In genomic region chr14:105889666-105890473, GRCh38 we compare ENCODE assay signal across 15 cellular contexts.
DNase-seq lines count a peak whose midpoint lies in the region; ATAC-seq and TF ChIP-seq lines count a peak whose summit lies in the region.
"Had no signal": no experiment of that assay in that cellular context is flagged by ENCODE, and none has a peak within 500 bp of the region (broad histone marks: within the 10 kb centered on the region; RNA-seq: fewer than 3 reads in every experiment).

No MANE protein-coding gene starts in this region.

- POLR2A ChIA-PET in activated CD4-positive, alpha-beta T cell treated with anti-CD3 and anti-CD28 coated beads for 36 hours (lab: Charles Lee), result no interaction called here
- POLR2A ChIA-PET in T-cell (lab: Charles Lee), result no interaction called here

- no peak overlapping the region for H3K27ac Mint-ChIP-seq in activated CD4-positive, alpha-beta T cell treated with anti-CD3 and anti-CD28 coated beads for 36 hours
- no peak overlapping the region for H3K27ac Mint-ChIP-seq in T-cell
- H3K27ac Mint-ChIP-seq: activated CD4-positive, alpha-beta memory T cell treated with anti-CD3 and anti-CD28 coated beads, Interleukin-2, amount 10 ng/mL, durations not matched to agents 7 days and 5 days; nephron had no signal

- H3K27me3 Mint-ChIP-seq in activated CD4-positive, alpha-beta T cell treated with anti-CD3 and anti-CD28 coated beads for 36 hours, result peaks cover 6% of the 10 kb centered on the region
- peaks cover 8 to 26% of the 10 kb centered on the region in 2 donors for H3K27me3 Mint-ChIP-seq in T-cell

- ATAC-seq in activated CD4-positive, alpha-beta T cell treated with anti-CD3 and anti-CD28 coated beads for 36 hours, result no peak
- ATAC-seq in T-cell (replicated peaks in 1 of 4), result peak in 3 of 4 experiments; percentile 17 to 49 (median 26)
- no peak for ATAC-seq in GM19455 (IDR thresholded peaks at IDR 0.05; ENCODE audit: unreplicated experiment)

- no peak for TF ChIP-seq POLR2A in sigmoid colon (IDR thresholded peaks at IDR 0.05)

- intact Hi-C loops in activated CD4-positive, alpha-beta T cell treated with anti-CD3 and anti-CD28 coated beads for 36 hours (cut with DNase I, micrococcal nuclease), result no loop called here
- intact Hi-C loops in cardiac septum (cut with DNase I) (no loop called here), sigmoid colon (cut with DNase I) (no loop called here)

- WGBS in sigmoid colon, 2 donors, result 54 to 58% methylated on average over 10 of the region's 10 CpGs

- H3K4me1 Mint-ChIP-seq in activated CD4-positive, alpha-beta T cell treated with anti-CD3 and anti-CD28 coated beads for 36 hours, result no peaks in the 10 kb centered on the region
- H3K4me1 Mint-ChIP-seq in T-cell, result peaks cover 2 to 32% (median 8%) of the 10 kb centered on the region in 3 donors
- H3K4me1 Mint-ChIP-seq: nephron had no signal

- H3K4me3 ChIP-seq in sigmoid colon, result no peak overlapping the region
- H3K4me3 ChIP-seq: tibial nerve had no signal

- no peaks in the 10 kb centered on the region for H3K36me3 Mint-ChIP-seq in activated CD4-positive, alpha-beta T cell treated with anti-CD3 and anti-CD28 coated beads for 36 hours (ENCODE audit: low read depth)
- no peaks in the 10 kb centered on the region for H3K36me3 Mint-ChIP-seq in T-cell

- H3K27ac ChIP-seq in sigmoid colon, result no peak overlapping the region
- H3K27ac ChIP-seq: tibial nerve had no signal

- no peak overlapping the region for H3K4me3 Mint-ChIP-seq in activated CD4-positive, alpha-beta T cell treated with anti-CD3 and anti-CD28 coated beads for 36 hours
- no peak overlapping the region for H3K4me3 Mint-ChIP-seq in T-cell
- H3K4me3 Mint-ChIP-seq: activated CD4-positive, alpha-beta memory T cell treated with anti-CD3 and anti-CD28 coated beads, Interleukin-2, amount 10 ng/mL, durations not matched to agents 7 days and 5 days; nephron had no signal

- no peak for TF ChIP-seq CTCF in sigmoid colon (IDR thresholded peaks at IDR 0.05)

- H3K9me3 Mint-ChIP-seq in activated CD4-positive, alpha-beta T cell treated with anti-CD3 and anti-CD28 coated beads for 36 hours (ENCODE audit: low read depth), result no peaks in the 10 kb centered on the region
- no peaks in the 10 kb centered on the region for H3K9me3 Mint-ChIP-seq in T-cell
- H3K9me3 Mint-ChIP-seq: activated CD4-positive, alpha-beta memory T cell treated with anti-CD3 and anti-CD28 coated beads, Interleukin-2, amount 10 ng/mL, durations not matched to agents 7 days and 5 days had no signal

- DNase-seq in activated CD4-positive, alpha-beta T cell treated with anti-CD3 and anti-CD28 coated beads for 36 hours, result peak; percentile 3
- no peak for DNase-seq in activated CD4-positive, alpha-beta T cell treated with anti-CD3 and anti-CD28 coated beads for 48 hours
- DNase-seq in T-cell, result peak in 3 of 34 experiments; percentile 2 to 16 (median 10)
- DNase-seq in cardiac septum (ENCODE audit: low spot score), result peak; percentile 68
- DNase-seq in sigmoid colon, result peak; percentile 48
- no peak for DNase-seq in 8988T
- no peak for DNase-seq in A172 (ENCODE audit: low spot score)
- DNase-seq: activated CD4-positive, alpha-beta memory T cell treated with anti-CD3 and anti-CD28 coated beads, Interleukin-2, amount 10 ng/mL, durations not matched to agents 7 days and 5 days; Calu3; foreskin fibroblast; Karpas-422; NCI-H2107 had no signal

- H3K9me3 ChIP-seq in sigmoid colon, result no peaks in the 10 kb centered on the region

- CTCF ChIA-PET in activated CD4-positive, alpha-beta T cell treated with anti-CD3 and anti-CD28 coated beads for 36 hours (lab: Charles Lee), result no interaction called here
- CTCF ChIA-PET in T-cell (lab: Charles Lee), result no interaction called here

- H3K27me3 ChIP-seq in sigmoid colon, result no peaks in the 10 kb centered on the region
- H3K27me3 ChIP-seq: tibial nerve had no signal

- TF ChIP-seq EP300 in sigmoid colon (IDR thresholded peaks at IDR 0.05), result no peak

- H3K4me1 ChIP-seq in sigmoid colon, result no peaks in the 10 kb centered on the region
- H3K4me1 ChIP-seq: tibial nerve had no signal

- H3K36me3 ChIP-seq in sigmoid colon, result no peaks in the 10 kb centered on the region
- H3K36me3 ChIP-seq: tibial nerve had no signal

Comparison
In these comparisons a context has a peak if more than half of its experiments do, and no peak if none do; other contexts are left out.
1. DNase-seq: peak in activated CD4-positive, alpha-beta T cell treated with anti-CD3 and anti-CD28 coated beads for 36 hours (single experiment), cardiac septum (single experiment) and sigmoid colon (single experiment); none in activated CD4-positive, alpha-beta T cell treated with anti-CD3 and anti-CD28 coated beads for 48 hours (single experiment), 8988T (single experiment) and A172 (single experiment).
2. ATAC-seq: peak in T-cell (3 of 4); none in activated CD4-positive, alpha-beta T cell treated with anti-CD3 and anti-CD28 coated beads for 36 hours (single experiment) and GM19455 (single experiment).